Comparison of ENCODE assay signal across 8 cellular contexts in genomic region chr10:110547139-110547761, GRCh38. TPM values are rescaled to one million over a fixed set of nuclear protein-coding genes. Genes with fewer than 3 reads are reported as not detected.
DNase-seq lines count a peak whose midpoint lies in the region; ATAC-seq, FAIRE-seq and TF ChIP-seq lines count a peak whose summit lies in the region.

No MANE protein-coding gene starts in this region.

- H3K4me1 ChIP-seq in cardiac muscle cell (ENCODE audit: low read depth) (peaks cover 16% of the 10 kb centered on the region), endodermal cell (ENCODE audit: control insufficient read depth, insufficient read depth, low read length) (no peaks in the 10 kb centered on the region), mucosa of descending colon (ENCODE audit: low read depth) (no peaks in the 10 kb centered on the region)

- no peaks in the 10 kb centered on the region for H3K36me3 Mint-ChIP-seq in endodermal cell (ENCODE audit: low read depth)

- intact Hi-C loops in Right ventricle myocardium inferior (cut with DNase I) (loop anchor here (2.0 kb wide), 1 partner anchor 240 kb away; no protein-coding TSS in a partner anchor), mucosa of descending colon (cut with DNase I, micrococcal nuclease) (loop anchor here (5.0 to 10.0 kb wide), 4 partner anchors 195 to 240 kb away; no protein-coding TSS in a partner anchor)

- peak; percentile 67 to 81 for DNase-seq in cardiac muscle cell (ENCODE audit: low read depth in 1 of 2, low spot score in 1 of 2)
- no peak for DNase-seq in Right ventricle myocardium inferior (ENCODE audit: missing footprints)
- DNase-seq in HT1080 (ENCODE audit: low read depth) = peak; percentile 62
- peak; percentile 65 for DNase-seq in RCC 7860 (ENCODE audit: low spot score)
- DNase-seq in endodermal cell = no peak
- DNase-seq in mucosa of descending colon = no peak
- DNase-seq in NCI-H524 treated with DMSO at 0.1 percent for 48 hours (lab: John Stamatoyannopoulos, UW) = no peak
- DNase-seq in activated naive CD4-positive, alpha-beta T cell treated with anti-CD3 and anti-CD28 coated beads, Interleukin-2, amount 50 U/mL, for 16 hours = no peak

- H3K9me3 ChIP-seq in cardiac muscle cell (ENCODE audit: low read depth) (no peaks in the 10 kb centered on the region), endodermal cell (ENCODE audit: control insufficient read depth, low read length) (no peaks in the 10 kb centered on the region), mucosa of descending colon (no peaks in the 10 kb centered on the region)

- H3K9me3 Mint-ChIP-seq in endodermal cell = no peaks in the 10 kb centered on the region

- peaks cover 6% of the 10 kb centered on the region for H3K4me1 Mint-ChIP-seq in endodermal cell

- peak; percentile 76 for TF ChIP-seq CTCF in cardiac muscle cell (IDR thresholded peaks at IDR 0.05; ENCODE audit: low read depth, low read length)
- TF ChIP-seq CTCF in endodermal cell (conservative IDR thresholded peaks at IDR 0.05) = peak; percentile 88
- peak; percentile 64 for TF ChIP-seq CTCF in mucosa of descending colon (IDR thresholded peaks at IDR 0.05)

- no peak overlapping the region for H3K27ac ChIP-seq in cardiac muscle cell
- H3K27ac ChIP-seq in endodermal cell (ENCODE audit: low read depth, low read length) = no peak overlapping the region

- H3K27me3 Mint-ChIP-seq in endodermal cell (ENCODE audit: insufficient read depth) = no peaks in the 10 kb centered on the region

- no peak overlapping the region for H3K4me3 Mint-ChIP-seq in endodermal cell

- WGBS in endodermal cell (ENCODE audit: insufficient coverage in 1 of 2, insufficient read length in 1 of 2), 2 experiments = 13 to 16% methylated on average over 4 to 7 of the region's 8 CpGs

- no peak for ATAC-seq in Right ventricle myocardium inferior
- ATAC-seq in mucosa of descending colon = peak; percentile 69

- no peak overlapping the region for H3K9ac ChIP-seq in endodermal cell (ENCODE audit: extremely low read depth, low read length, poor library complexity, severe bottlenecking)

- H3K27ac Mint-ChIP-seq in endodermal cell = no peak overlapping the region

- H3K4me3 ChIP-seq in cardiac muscle cell = no peak overlapping the region
- no peak overlapping the region for H3K4me3 ChIP-seq in endodermal cell (ENCODE audit: low read length)
- H3K4me3 ChIP-seq in mucosa of descending colon = no peak overlapping the region

- FAIRE-seq in RCC 7860 (lab: Jason Lieb, UNC) = peak; percentile 75

- no peaks in the 10 kb centered on the region for H3K36me3 ChIP-seq in cardiac muscle cell
- H3K36me3 ChIP-seq in endodermal cell (ENCODE audit: control insufficient read depth, insufficient read depth, low read length) = no peaks in the 10 kb centered on the region
- no peaks in the 10 kb centered on the region for H3K36me3 ChIP-seq in mucosa of descending colon (ENCODE audit: low read depth)

- H3K27me3 ChIP-seq in cardiac muscle cell = no peaks in the 10 kb centered on the region
- no peaks in the 10 kb centered on the region for H3K27me3 ChIP-seq in endodermal cell (ENCODE audit: control insufficient read depth, insufficient read depth, low read length, poor library complexity, severe bottlenecking)

RNA-seq across cellular contexts. Expression of gene SMC3, which starts 20.2 kb away (rescaled TPM):
- total RNA-seq in cardiac muscle cell = 21.6 and 40.7 TPM in 2 replicates
- polyA plus RNA-seq in cardiac muscle cell = 81.5 and 122 TPM in 2 replicates
- total RNA-seq in Right ventricle myocardium inferior = 23.3 TPM
- 36.9 and 38.5 TPM in 2 replicates for total RNA-seq in HT1080 (2014; rRNA removed; shearing (Covaris generic))
- polyA plus RNA-seq in HT1080 (2015; cell fraction: cytosol; rRNA removed) = 32.9 and 41.2 TPM in 2 replicates
- 50.7 and 51.4 TPM in 2 replicates for polyA plus RNA-seq in HT1080 (2015; cell fraction: nucleus; rRNA removed)
- total RNA-seq in endodermal cell = 10 to 100 TPM; 66.0 to 75.9 TPM
- 82.0 TPM for polyA plus RNA-seq in endodermal cell (2013, experiment 1 of 2)
- 83.0 TPM for polyA plus RNA-seq in endodermal cell (2013, experiment 2 of 2)
- total RNA-seq in mucosa of descending colon = 10 to 100 TPM; 24.1 to 36.3 (median 27.3) TPM

RNA-seq across cellular contexts. Expression of gene DUSP5, which starts 49.5 kb away (rescaled TPM):
- total RNA-seq in cardiac muscle cell (75.8 and 82.1 TPM in 2 replicates), Right ventricle myocardium inferior (6.2 TPM), endodermal cell (10 to 100 TPM; 60.0 to 60.3 TPM), mucosa of descending colon (10 to 100 TPM; 21.5 to 40.1 (median 23.9) TPM)
- polyA plus RNA-seq in cardiac muscle cell = 64.1 and 99.5 TPM in 2 replicates
- total RNA-seq in HT1080 (2014; rRNA removed; shearing (Covaris generic)) = 72.7 and 89.2 TPM in 2 replicates
- 70.8 and 72.3 TPM in 2 replicates for polyA plus RNA-seq in HT1080 (2015; cell fraction: cytosol; rRNA removed)
- 50.7 and 60.2 TPM in 2 replicates for polyA plus RNA-seq in HT1080 (2015; cell fraction: nucleus; rRNA removed)
- polyA plus RNA-seq in endodermal cell (2013, experiment 1 of 2) = 9.9 TPM
- polyA plus RNA-seq in endodermal cell (2013, experiment 2 of 2) = 11.1 TPM

Comparison
In these comparisons a context has a peak if more than half of its experiments do, and no peak if none do; other contexts are left out.
1. DNase-seq: peak in cardiac muscle cell (2 of 2), HT1080 (single experiment) and RCC 7860 (single experiment); none in Right ventricle myocardium inferior (single experiment), endodermal cell (single experiment), mucosa of descending colon (0 of 3), NCI-H524 treated with DMSO at 0.1 percent for 48 hours (single experiment) and activated naive CD4-positive, alpha-beta T cell treated with anti-CD3 and anti-CD28 coated beads, Interleukin-2, amount 50 U/mL, for 16 hours (single experiment).
2. Peak in every context shown above with its lines, with median percentiles within 50 percentile points of each other: CTCF ChIP-seq.